ENCODE assay signal across 12 cellular contexts in the genomic region with DNA sequence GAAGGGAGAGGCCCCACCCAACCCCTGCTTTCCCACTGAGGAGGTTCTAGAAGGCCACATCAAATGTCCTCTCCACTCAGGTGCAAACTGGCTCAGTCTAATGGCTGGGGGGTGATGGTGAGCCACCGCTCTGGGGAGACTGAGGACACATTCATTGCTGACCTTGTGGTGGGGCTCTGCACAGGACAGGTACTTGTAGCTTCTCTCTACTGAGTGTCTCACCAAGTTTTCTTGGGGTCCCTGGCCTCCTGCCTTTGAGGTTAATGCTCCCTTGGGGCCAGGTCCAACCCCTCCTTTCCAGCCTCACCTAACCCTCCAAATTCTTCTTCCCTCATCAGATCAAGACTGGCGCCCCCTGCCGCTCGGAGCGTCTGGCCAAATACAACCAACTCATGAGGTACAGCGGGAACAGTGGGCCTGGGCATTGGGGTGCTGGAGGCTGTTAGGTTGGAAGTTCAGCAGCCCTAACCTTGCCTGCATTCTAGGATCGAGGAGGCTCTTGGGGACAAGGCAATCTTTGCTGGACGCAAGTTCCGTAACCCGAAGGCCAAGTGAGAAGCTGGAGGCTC. TPM values are rescaled to one million over a fixed set of nuclear protein-coding genes. Genes with fewer than 3 reads are reported as not detected.
DNase-seq lines count a peak whose midpoint lies in the region; ATAC-seq, FAIRE-seq and TF ChIP-seq lines count a peak whose summit lies in the region.
"Had no signal": no experiment of that assay in that cellular context is flagged by ENCODE, and none has a peak within 500 bp of the region (broad histone marks: within the 10 kb centered on the region; RNA-seq: fewer than 3 reads in every experiment).

No MANE protein-coding gene starts in this region.

- no peaks in the 10 kb centered on the region for H3K9me2 ChIP-seq in hepatocyte (replicated peaks; ENCODE audit: insufficient read depth)

- DNase-seq in GM12891 (ENCODE audit: insufficient read length, low spot score), result no peak
- DNase-seq in T-helper 1 cell, result peak in 3 of 5 donors; percentile 34 to 50 (median 40)
- DNase-seq in central memory CD8-positive, alpha-beta T cell (ENCODE audit: low spot score in 2 of 2), result no peak
- DNase-seq in spleen, result no peak
- no peak for DNase-seq in osteocyte (ENCODE audit: extremely low spot score, unreplicated experiment)
- DNase-seq in hepatocyte (ENCODE audit: low spot score), result no peak
- no peak for DNase-seq in nephron progenitor cell
- DNase-seq: GDM1 had no signal

- intact Hi-C loops in spleen (cut with DNase I; ENCODE audit: low total_unique reads), result no loop called here

- ATAC-seq in central memory CD8-positive, alpha-beta T cell (replicated peaks; ENCODE audit: extremely low read depth, poor library complexity, severe bottlenecking), result no peak
- no peak for ATAC-seq in GM21619 (IDR thresholded peaks at IDR 0.05; ENCODE audit: unreplicated experiment)
- ATAC-seq: mucosa of descending colon had no signal

- peaks cover 0 to 4% (median 1%) of the 10 kb centered on the region in 6 donors for H3K4me1 ChIP-seq in spleen
- no peaks in the 10 kb centered on the region for H3K4me1 ChIP-seq in hepatocyte (ENCODE audit: insufficient read depth)

- no peak overlapping the region for H3K4me3 ChIP-seq in spleen
- H3K4me3 ChIP-seq in hepatocyte, result no peak overlapping the region
- H3K4me3 ChIP-seq: mucosa of descending colon had no signal

- H3K27me3 ChIP-seq in spleen (replicated peaks in 1 of 7) (no peaks in the 10 kb centered on the region), hepatocyte (no peaks in the 10 kb centered on the region)

- H3K36me3 Mint-ChIP-seq in central memory CD8-positive, alpha-beta T cell (ENCODE audit: insufficient read depth), result peaks cover 18% of the 10 kb centered on the region
- H3K36me3 Mint-ChIP-seq in osteocyte (ENCODE audit: unreplicated experiment) (peaks cover 17% of the 10 kb centered on the region), nephron progenitor cell (ENCODE audit: low read depth) (peaks cover 60% of the 10 kb centered on the region)

- peaks cover 6 to 49% (median 24%) of the 10 kb centered on the region in 6 donors for H3K36me3 ChIP-seq in spleen
- H3K36me3 ChIP-seq in hepatocyte (replicated peaks; ENCODE audit: insufficient read depth, low read depth), result no peaks in the 10 kb centered on the region

- H3K4me1 Mint-ChIP-seq in central memory CD8-positive, alpha-beta T cell, result peaks cover 12% of the 10 kb centered on the region
- H3K4me1 Mint-ChIP-seq in osteocyte (ENCODE audit: unreplicated experiment), result peaks cover 13% of the 10 kb centered on the region
- peaks cover 53% of the 10 kb centered on the region for H3K4me1 Mint-ChIP-seq in nephron progenitor cell

- H3K27me3 Mint-ChIP-seq in central memory CD8-positive, alpha-beta T cell, result no peaks in the 10 kb centered on the region
- H3K27me3 Mint-ChIP-seq in osteocyte (ENCODE audit: unreplicated experiment) (no peaks in the 10 kb centered on the region), nephron progenitor cell (ENCODE audit: low read depth, poor library complexity) (peaks cover 5% of the 10 kb centered on the region)

- FAIRE-seq in GM12891 (lab: Jason Lieb, UNC), result peak; percentile 71
- FAIRE-seq: urothelium cell line had no signal

- TF ChIP-seq POLR2A in GM12891 (IDR thresholded peaks at IDR 0.05; ENCODE audit: low read depth, low read length) (no peak), spleen (IDR thresholded peaks at IDR 0.05) (no peak)

- WGBS in spleen, 5 donors, result 70 to 89% (median 81%) methylated on average over 10 of the region's 10 CpGs
- 81% methylated on average over 10 of the region's 10 CpGs for WGBS in hepatocyte (ENCODE audit: low lambda C conversion rate, missing lambda C conversion rate)

- TF ChIP-seq CTCF in spleen (IDR thresholded peaks at IDR 0.05 in 8 of 11, conservative IDR thresholded peaks at IDR 0.05 in 3 of 11) (peak in 6 of 11 experiments; percentile 27 to 35 (median 32)), osteocyte (IDR thresholded peaks at IDR 0.05) (no peak), hepatocyte (IDR thresholded peaks at IDR 0.05; ENCODE audit: poor library complexity) (no peak), nephron progenitor cell (IDR thresholded peaks at IDR 0.05) (no peak)

- no peaks in the 10 kb centered on the region for H3K79me2 ChIP-seq in hepatocyte

- H3K27ac ChIP-seq in spleen (no peak overlapping the region), hepatocyte (no peak overlapping the region)
- H3K27ac ChIP-seq: epithelial cell of prostate had no signal

- no peak overlapping the region for H3K4me3 Mint-ChIP-seq in central memory CD8-positive, alpha-beta T cell
- H3K4me3 Mint-ChIP-seq in osteocyte (ENCODE audit: unreplicated experiment) (no peak overlapping the region), nephron progenitor cell (no peak overlapping the region)

- peak overlapping the region; percentile 29 for H3K27ac Mint-ChIP-seq in central memory CD8-positive, alpha-beta T cell (ENCODE audit: low read depth)
- H3K27ac Mint-ChIP-seq in osteocyte (ENCODE audit: unreplicated experiment), result no peak overlapping the region
- H3K27ac Mint-ChIP-seq in nephron progenitor cell, result no peak overlapping the region

- no peaks in the 10 kb centered on the region for H4K20me1 ChIP-seq in hepatocyte (ENCODE audit: insufficient read depth, poor library complexity, severe bottlenecking)

- H3K9me3 Mint-ChIP-seq in central memory CD8-positive, alpha-beta T cell, result no peaks in the 10 kb centered on the region
- H3K9me3 Mint-ChIP-seq in osteocyte (ENCODE audit: unreplicated experiment) (no peaks in the 10 kb centered on the region), nephron progenitor cell (no peaks in the 10 kb centered on the region)

- no peaks in the 10 kb centered on the region for H3K9me3 ChIP-seq in spleen
- no peaks in the 10 kb centered on the region for H3K9me3 ChIP-seq in hepatocyte (ENCODE audit: low read depth)
- H3K9me3 ChIP-seq: mucosa of descending colon had no signal

- H3K4me2 ChIP-seq in hepatocyte, result no peak overlapping the region

- H2AFZ ChIP-seq in hepatocyte, result no peak overlapping the region

TF ChIP-seq in GM12891, 5 proteins besides CTCF, POLR2A, EP300 and RAD21:
- 0 out of 2 replicates have a peak, but pooled peaks have one; percentile 28 for TF ChIP-seq POLR2AphosphoS5 (IDR thresholded peaks at IDR 0.05; ENCODE audit: low read depth, low read length)
- TF ChIP-seq TAF1 (IDR thresholded peaks at IDR 0.05; ENCODE audit: low read depth, low read length), result no peak
- no peak for TF ChIP-seq SPI1 (IDR thresholded peaks at IDR 0.05; ENCODE audit: low read depth, low read length)

RNA-seq across cellular contexts. Expression of gene ENO3, which starts 5.7 kb away (rescaled TPM):
- 38.5 TPM for polyA plus RNA-seq in GM12891 (2012; ENCODE audit: low read depth, missing spikeins)
- total RNA-seq in spleen (10 to 100 TPM in 2 of 7 donors, 1 to 10 TPM in 5; 3.1 to 16.0 (median 8.8) TPM), osteocyte (9.4 and 9.5 TPM in 2 replicates), hepatocyte (16.3 and 18.7 TPM in 2 replicates)
- polyA plus RNA-seq in spleen (10 to 100 TPM; 13.8 to 23.4 (median 15.4) TPM), hepatocyte (30.2 and 40.4 TPM in 2 replicates)

RNA-seq across cellular contexts. Expression of gene PFN1, which starts 8.2 kb away (rescaled TPM):
- 2,115 TPM for polyA plus RNA-seq in GM12891 (2012; ENCODE audit: low read depth, missing spikeins)
- total RNA-seq in spleen (1,000 to 10,000 TPM in 1 of 7 donors, 100 to 1,000 TPM in 6; 605 to 1,090 (median 842) TPM), osteocyte (509 and 514 TPM in 2 replicates), hepatocyte (244 and 280 TPM in 2 replicates)
- polyA plus RNA-seq in spleen (1,000 to 10,000 TPM in 1 of 3 donors, 100 to 1,000 TPM in 2; 663 to 1,039 (median 970) TPM), hepatocyte (706 and 713 TPM in 2 replicates)

RNA-seq across cellular contexts. Expression of gene SPAG7, which starts 11.0 kb away (rescaled TPM):
- 95.2 TPM for polyA plus RNA-seq in GM12891 (2012; ENCODE audit: low read depth, missing spikeins)
- total RNA-seq in spleen (10 to 100 TPM; 34.8 to 62.3 (median 47.8) TPM), osteocyte (90.8 and 92.9 TPM in 2 replicates), hepatocyte (64.3 and 85.7 TPM in 2 replicates)
- polyA plus RNA-seq in spleen (10 to 100 TPM; 73.6 to 89.1 (median 87.9) TPM), hepatocyte (194 and 224 TPM in 2 replicates)

RNA-seq across cellular contexts. Expression of gene RNF167, which starts 16.5 kb away (rescaled TPM):
- 110 TPM for polyA plus RNA-seq in GM12891 (2012; ENCODE audit: low read depth, missing spikeins)
- total RNA-seq in spleen (100 to 1,000 TPM in 1 of 7 donors, 10 to 100 TPM in 6; 57.6 to 109 (median 78.6) TPM), osteocyte (105 and 115 TPM in 2 replicates), hepatocyte (59.2 and 65.1 TPM in 2 replicates)
- polyA plus RNA-seq in spleen (100 to 1,000 TPM in 2 of 3 donors, 10 to 100 TPM in 1; 96.4 to 146 (median 129) TPM), hepatocyte (66.5 and 75.3 TPM in 2 replicates)

RNA-seq across cellular contexts. Expression of gene SLC25A11, which starts 16.7 kb away (rescaled TPM):
- 52.1 TPM for polyA plus RNA-seq in GM12891 (2012; ENCODE audit: low read depth, missing spikeins)
- total RNA-seq in spleen (10 to 100 TPM; 37.2 to 61.0 (median 42.9) TPM), osteocyte (59.6 and 60.6 TPM in 2 replicates), hepatocyte (42.9 and 59.5 TPM in 2 replicates)
- polyA plus RNA-seq in spleen (10 to 100 TPM; 22.1 to 52.6 (median 32.3) TPM), hepatocyte (78.7 and 84.8 TPM in 2 replicates)

Comparison
In these comparisons a context has a peak if more than half of its experiments do, and no peak if none do; other contexts are left out.
1. DNase-seq: peak in T-helper 1 cell (3 of 5); none in GM12891 (single experiment), central memory CD8-positive, alpha-beta T cell (0 of 2), spleen (single experiment), osteocyte (single experiment), hepatocyte (single experiment) and nephron progenitor cell (single experiment).
2. CTCF ChIP-seq: peak in spleen (6 of 11); none in osteocyte (single experiment), hepatocyte (single experiment) and nephron progenitor cell (single experiment).